Comparison of ENCODE assay signal across 29 cellular contexts in genomic region chr2:236085647-236086046, GRCh38.
DNase-seq lines count a peak whose midpoint lies in the region; ATAC-seq, FAIRE-seq and TF ChIP-seq lines count a peak whose summit lies in the region.
"Had no signal": no experiment of that assay in that cellular context is flagged by ENCODE, and none has a peak within 500 bp of the region (broad histone marks: within the 10 kb centered on the region; RNA-seq: fewer than 3 reads in every experiment).

No MANE protein-coding gene starts in this region.

- 0 out of 2 replicates have a peak, but pooled peaks cover 2% of the 10 kb centered on the region for H3K27me3 ChIP-seq in HUES64 (ENCODE audit: insufficient read depth, low read length)
- H3K27me3 ChIP-seq: heart left ventricle, right lobe of liver had no signal

- TF ChIP-seq EP300 in A549 (IDR thresholded peaks at IDR 0.05): no peak

- H3K9me3 ChIP-seq in A549 (no peaks in the 10 kb centered on the region), HUES64 (ENCODE audit: insufficient read depth, low read depth, low read length) (no peaks in the 10 kb centered on the region)
- H3K9me3 ChIP-seq: heart left ventricle, right lobe of liver had no signal

- WGBS in A549 (ENCODE audit: missing lambda C conversion rate): 96% methylated on average over 7 of the region's 7 CpGs
- 46% methylated on average over 7 of the region's 7 CpGs for WGBS in HUES64

- FAIRE-seq in A549 (lab: Jason Lieb, UNC): no peak

- no peak for TF ChIP-seq RAD21 in A549 (conservative IDR thresholded peaks at IDR 0.05 in 1 of 2, IDR thresholded peaks at IDR 0.05 in 1 of 2)

- H3K4me3 ChIP-seq in A549 (no peak overlapping the region), HUES64 (ENCODE audit: low read length) (no peak overlapping the region)
- H3K4me3 ChIP-seq: GM23248, heart left ventricle, right lobe of liver, SK-N-MC had no signal

- CTCF ChIA-PET in A549 (lab: Yijun Ruan, JAX): no interaction called here

- peak overlapping the region; percentile 25; the same call in 2 of the 3 replicates for H3K4me2 ChIP-seq in A549

- POLR2A ChIA-PET in A549 (lab: Yijun Ruan, JAX): no interaction called here

- H3K9ac ChIP-seq in HUES64 (ENCODE audit: low read depth, low read length): peak overlapping the region; percentile 59; the same call in 1 of the 2 replicates
- H3K9ac ChIP-seq: GM23248, parathyroid adenoma had no signal

- peak overlapping the region; percentile 8 for H3K27ac Mint-ChIP-seq in endothelial cell (ENCODE audit: unreplicated experiment)
- peak overlapping the region; percentile 71 for H3K27ac Mint-ChIP-seq in neural crest cell (ENCODE audit: unreplicated experiment)
- H3K27ac Mint-ChIP-seq in activated naive CD4-positive, alpha-beta T cell treated with anti-CD3 and anti-CD28 coated beads, Interleukin-2, amount 50 U/mL, for 72 hours: no peak overlapping the region
- H3K27ac Mint-ChIP-seq: activated naive CD8-positive, alpha-beta T cell treated with anti-CD3 and anti-CD28 coated beads for 36 hours; activated T-helper 17 cell treated with anti-CD3 and anti-CD28 coated beads, Interleukin-2, amount 50 U/mL, for 72 hours; naive thymus-derived CD8-positive, alpha-beta T cell; stimulated activated naive CD8-positive, alpha-beta T cell treated with anti-CD3 and anti-CD28 coated beads, Interleukin-15, Interleukin-2, amounts not matched to agents 100 ng/mL and 50 ng/mL, for 24 hours had no signal

- H3K9me3 Mint-ChIP-seq in endothelial cell (ENCODE audit: unreplicated experiment) (no peaks in the 10 kb centered on the region), neural crest cell (no peaks in the 10 kb centered on the region)
- no peaks in the 10 kb centered on the region for H3K9me3 Mint-ChIP-seq in activated naive CD4-positive, alpha-beta T cell treated with anti-CD3 and anti-CD28 coated beads, Interleukin-2, amount 50 U/mL, for 72 hours
- H3K9me3 Mint-ChIP-seq: activated naive CD8-positive, alpha-beta T cell treated with anti-CD3 and anti-CD28 coated beads for 36 hours; activated T-helper 17 cell treated with anti-CD3 and anti-CD28 coated beads, Interleukin-2, amount 50 U/mL, for 72 hours; naive thymus-derived CD8-positive, alpha-beta T cell; stimulated activated naive CD8-positive, alpha-beta T cell treated with anti-CD3 and anti-CD28 coated beads, Interleukin-15, Interleukin-2, amounts not matched to agents 100 ng/mL and 50 ng/mL, for 24 hours had no signal

- H3K4me1 ChIP-seq in A549 (peaks cover 46% of the 10 kb centered on the region), HUES64 (ENCODE audit: insufficient read depth, low read length) (peaks cover 49% of the 10 kb centered on the region)
- H3K4me1 ChIP-seq: parathyroid adenoma, right lobe of liver had no signal

- H3K4me1 Mint-ChIP-seq in endothelial cell (ENCODE audit: unreplicated experiment) (peaks cover 47% of the 10 kb centered on the region), neural crest cell (peaks cover 71% of the 10 kb centered on the region)
- H3K4me1 Mint-ChIP-seq: activated naive CD8-positive, alpha-beta T cell treated with anti-CD3 and anti-CD28 coated beads for 36 hours; activated T-helper 17 cell treated with anti-CD3 and anti-CD28 coated beads, Interleukin-2, amount 50 U/mL, for 72 hours; naive thymus-derived CD8-positive, alpha-beta T cell had no signal

- DNase-seq in A549 (ENCODE audit: low read depth in 1 of 2, low spot score in 1 of 2): no peak
- DNase-seq in endothelial cell (ENCODE audit: low spot score): no peak
- DNase-seq in neural crest cell (ENCODE audit: low read depth, low spot score): peak; percentile 19
- no peak for DNase-seq in activated CD4-positive, CD25-positive, alpha-beta regulatory T cell (lab: John Stamatoyannopoulos, UW)
- no peak for DNase-seq in activated CD4-positive, CD25-positive, alpha-beta regulatory T cell treated with anti-CD3 and anti-CD28 coated beads, Interleukin-2, amount 50 U/mL, for 72 hours
- no peak for DNase-seq in activated naive CD4-positive, alpha-beta T cell treated with anti-CD3 and anti-CD28 coated beads, Interleukin-2, amount 50 U/mL, for 72 hours (ENCODE audit: low spot score in 2 of 2)
- DNase-seq: activated CD4-positive, alpha-beta T cell treated with anti-CD3 and anti-CD28 coated beads, Interleukin-2, amount 50 U/mL, for 4 hours; activated CD8-positive, alpha-beta memory T cell treated with anti-CD3 and anti-CD28 coated beads, Interleukin-2, amount 50 U/mL, for 4 hours; activated naive CD8-positive, alpha-beta T cell treated with anti-CD3 and anti-CD28 coated beads for 36 hours; cerebellar nuclear complex; GM23248; heart left ventricle; IMR-90; naive thymus-derived CD8-positive, alpha-beta T cell; NCI-H1048; NCI-H187 treated with DMSO at 0.1 percent for 48 hours; NCI-H526 treated with DMSO at 0.1 percent for 48 hours; trophoblast cell had no signal

- TF ChIP-seq POLR2A in A549 (IDR thresholded peaks at IDR 0.05; ENCODE audit: low read length): no peak

- H3K36me3 ChIP-seq in HUES64 (ENCODE audit: insufficient read depth, low read length): no peaks in the 10 kb centered on the region
- H3K36me3 ChIP-seq: heart left ventricle, right lobe of liver had no signal

- ATAC-seq in A549: no peak
- ATAC-seq in GM18517 (IDR thresholded peaks at IDR 0.05; ENCODE audit: unreplicated experiment): no peak
- ATAC-seq in activated naive CD4-positive, alpha-beta T cell treated with anti-CD3 and anti-CD28 coated beads, Interleukin-2, amount 50 U/mL, for 72 hours: no peak
- ATAC-seq: activated T-helper 17 cell treated with anti-CD3 and anti-CD28 coated beads, Interleukin-2, amount 50 U/mL, for 72 hours; left lobe of liver; naive thymus-derived CD8-positive, alpha-beta T cell; right lobe of liver had no signal

- H3K36me3 Mint-ChIP-seq in endothelial cell (ENCODE audit: low read depth, unreplicated experiment) (no peaks in the 10 kb centered on the region), neural crest cell (ENCODE audit: low read depth) (no peaks in the 10 kb centered on the region)
- no peaks in the 10 kb centered on the region for H3K36me3 Mint-ChIP-seq in activated naive CD4-positive, alpha-beta T cell treated with anti-CD3 and anti-CD28 coated beads, Interleukin-2, amount 50 U/mL, for 72 hours
- H3K36me3 Mint-ChIP-seq: activated naive CD8-positive, alpha-beta T cell treated with anti-CD3 and anti-CD28 coated beads for 36 hours; naive thymus-derived CD8-positive, alpha-beta T cell had no signal

- H3K4me3 Mint-ChIP-seq in endothelial cell (ENCODE audit: unreplicated experiment): no peak overlapping the region
- peak overlapping the region; percentile 29 for H3K4me3 Mint-ChIP-seq in neural crest cell
- H3K4me3 Mint-ChIP-seq: activated naive CD8-positive, alpha-beta T cell treated with anti-CD3 and anti-CD28 coated beads for 36 hours; activated T-helper 17 cell treated with anti-CD3 and anti-CD28 coated beads, Interleukin-2, amount 50 U/mL, for 72 hours; naive thymus-derived CD8-positive, alpha-beta T cell; stimulated activated naive CD8-positive, alpha-beta T cell treated with anti-CD3 and anti-CD28 coated beads, Interleukin-15, Interleukin-2, amounts not matched to agents 100 ng/mL and 50 ng/mL, for 24 hours had no signal

- peaks cover 2% of the 10 kb centered on the region for H3K27me3 Mint-ChIP-seq in endothelial cell (ENCODE audit: unreplicated experiment)
- H3K27me3 Mint-ChIP-seq in neural crest cell (ENCODE audit: low read depth): no peaks in the 10 kb centered on the region
- H3K27me3 Mint-ChIP-seq: activated T-helper 17 cell treated with anti-CD3 and anti-CD28 coated beads, Interleukin-2, amount 50 U/mL, for 72 hours; stimulated activated naive CD8-positive, alpha-beta T cell treated with anti-CD3 and anti-CD28 coated beads, Interleukin-15, Interleukin-2, amounts not matched to agents 100 ng/mL and 50 ng/mL, for 24 hours had no signal

- TF ChIP-seq CTCF in A549 (IDR thresholded peaks at IDR 0.05) (no peak), endothelial cell (IDR thresholded peaks at IDR 0.05; ENCODE audit: unreplicated experiment) (no peak), neural crest cell (conservative IDR thresholded peaks at IDR 0.05) (no peak)

- H3K27ac ChIP-seq in A549: peak overlapping the region; percentile 33 to 71; a peak in 3 of 6 replicates
- peak overlapping the region; percentile 84 for H3K27ac ChIP-seq in HUES64 (ENCODE audit: low read depth, low read length)
- H3K27ac ChIP-seq: epithelial cell of prostate, GM23248, heart left ventricle, HL-60, parathyroid adenoma, right lobe of liver, SK-N-MC, VCaP had no signal

TF ChIP-seq in A549, 52 proteins besides CTCF, POLR2A, EP300 and RAD21:
- TF ChIP-seq KDM1A (IDR thresholded peaks at IDR 0.05; ENCODE audit: low read depth): no peak
- TF ChIP-seq RFX5 (IDR thresholded peaks at IDR 0.05): no peak

Comparison
In these comparisons a context has a peak if more than half of its experiments do, and no peak if none do; other contexts are left out.
1. H3K27ac Mint-ChIP-seq: peak in endothelial cell (single experiment) and neural crest cell (single experiment); none in activated naive CD4-positive, alpha-beta T cell treated with anti-CD3 and anti-CD28 coated beads, Interleukin-2, amount 50 U/mL, for 72 hours (0 of 2).